In the genomic region with DNA sequence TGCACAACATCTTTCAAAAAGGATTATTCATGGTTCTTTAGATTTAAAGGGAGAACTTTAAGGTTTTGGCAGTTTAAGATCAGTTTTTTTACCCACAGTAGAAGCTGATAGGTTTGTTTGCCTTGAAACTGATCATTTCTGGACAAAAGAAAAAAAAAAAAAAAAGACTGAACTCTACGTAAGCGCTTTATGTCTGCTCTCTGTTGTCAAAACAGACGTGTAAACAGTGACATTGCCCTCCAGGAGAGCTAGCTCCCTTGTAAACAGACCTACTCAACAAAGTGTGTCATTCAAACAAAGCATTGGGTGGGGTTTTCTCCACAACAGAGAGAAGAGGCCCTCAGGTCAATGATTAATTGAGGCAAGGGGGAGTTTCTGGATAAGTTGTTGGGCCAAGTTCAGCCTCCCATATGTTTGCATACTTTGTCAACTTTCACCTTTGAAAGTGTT, we compare ENCODE assay signal across 13 cellular contexts.
DNase-seq lines count a peak whose midpoint lies in the region; ATAC-seq, FAIRE-seq and TF ChIP-seq lines count a peak whose summit lies in the region.
"Had no signal": no experiment of that assay in that cellular context is flagged by ENCODE, and none has a peak within 500 bp of the region (broad histone marks: within the 10 kb centered on the region; RNA-seq: fewer than 3 reads in every experiment).

No MANE protein-coding gene starts in this region.

- H3K9me3 ChIP-seq in HepG2 (ENCODE audit: low read length), result peaks cover 5% of the 10 kb centered on the region; the same call in 1 of the 2 replicates

- H3K4me2 ChIP-seq in HepG2 (ENCODE audit: low read depth, low read length), result peak overlapping the region; percentile 55

- in situ Hi-C loops in HepG2 (cut with HindIII; ENCODE audit: extremely low pct_ligation_motif_present, low pct_unique_long_range_greater_than_20kb), result no loop called here

- DNase-seq in DMS53 treated with DMSO at 0.1 percent for 48 hours (lab: John Stamatoyannopoulos, UW; ENCODE audit: unreplicated experiment), result peak; percentile 92
- peak; percentile 13 for DNase-seq in NCI-H1105 (lab: John Stamatoyannopoulos, UW)
- DNase-seq in SHP77 treated with DMSO at 0.1 percent for 48 hours (lab: John Stamatoyannopoulos, UW), result peak; percentile 49
- peak; percentile 96 for DNase-seq in HepG2 (ENCODE audit: low spot score)
- DNase-seq in activated CD4-positive, alpha-beta T cell treated with anti-CD3 and anti-CD28 coated beads for 4 hours, result no peak
- DNase-seq in hypothalamus (lab: John Stamatoyannopoulos, UW), result no peak
- DNase-seq: activated CD4-positive, CD25-positive, alpha-beta regulatory T cell treated with anti-CD3 and anti-CD28 coated beads, Interleukin-2, amount 50 U/mL, for 72 hours; H9; left lung had no signal

- peak overlapping the region; percentile 69 for H3K9ac ChIP-seq in HepG2 (ENCODE audit: insufficient read depth, low read depth, low read length)

- H3K27ac ChIP-seq in HepG2 (ENCODE audit: extremely low read length, insufficient read depth, low read length), result peak overlapping the region; percentile 84
- H3K27ac ChIP-seq: left lung had no signal

- CTCF ChIA-PET in HepG2 (lab: Yijun Ruan, JAX; ENCODE audit: low intra/inter-chr PET ratio, low total read pairs), result no interaction called here

- POLR2A ChIA-PET in HepG2 (lab: Yijun Ruan, JAX), result no interaction called here

- TF ChIP-seq EP300 in HepG2 (IDR thresholded peaks at IDR 0.05; ENCODE audit: low read depth in 2 of 2, low read length in 2 of 2) (peak; percentile 71 to 93), HepG2 (CRISPR knock-in tag; IDR thresholded peaks at IDR 0.05; ENCODE audit: borderline replicate concordance) (peak; percentile 58)

- no peak for TF ChIP-seq RAD21 in HepG2 (CRISPR knock-in tag; IDR thresholded peaks at IDR 0.05)

- 0% methylated on average over 3 of the region's 3 CpGs for WGBS in HepG2 (ENCODE audit: low lambda C conversion rate)

- peak overlapping the region in 2 of 3 experiments; percentile 2 to 3; a peak in 2 of 6 replicates for H3K4me3 ChIP-seq in HepG2 (replicated peaks in 1 of 3; ENCODE audit: insufficient read depth in 1 of 3, low read depth in 2 of 3, low read length in 3 of 3)
- H3K4me3 ChIP-seq: left lung had no signal

- no peaks in the 10 kb centered on the region for H3K79me2 ChIP-seq in HepG2 (ENCODE audit: insufficient read depth, low read length)

- peak; percentile 99 for ATAC-seq in HepG2
- ATAC-seq in GM18907 (IDR thresholded peaks at IDR 0.05; ENCODE audit: unreplicated experiment), result no peak
- ATAC-seq in GM21447 (IDR thresholded peaks at IDR 0.05; ENCODE audit: unreplicated experiment), result no peak
- ATAC-seq: left lung had no signal

- H3K4me1 ChIP-seq in HepG2 (ENCODE audit: insufficient read depth, low read length), result peaks cover 36% of the 10 kb centered on the region
- H3K4me1 ChIP-seq: left lung had no signal

- no peak for TF ChIP-seq POLR2A in HepG2 (IDR thresholded peaks at IDR 0.05; ENCODE audit: insufficient read depth in 1 of 2, low read depth in 2 of 2, low read length in 2 of 2)

- no peak for TF ChIP-seq CTCF in HepG2 (CRISPR knock-in tag; IDR thresholded peaks at IDR 0.05)

- H4K20me1 ChIP-seq in HepG2 (ENCODE audit: insufficient read depth, low read length), result no peaks in the 10 kb centered on the region

- H3K36me3 ChIP-seq in HepG2 (replicated peaks in 1 of 2; ENCODE audit: control insufficient read depth in 1 of 2, insufficient read depth in 2 of 2, low read length in 2 of 2), result no peaks in the 10 kb centered on the region
- H3K36me3 ChIP-seq: left lung had no signal

- FAIRE-seq in HepG2 (lab: Jason Lieb, UNC), result peak; percentile 92
- FAIRE-seq: endothelial cell of umbilical vein, GM18507 had no signal

- H3K27me3 ChIP-seq in HepG2 (ENCODE audit: control insufficient read depth in 1 of 2, insufficient read depth in 2 of 2, low read length in 2 of 2), result no peaks in the 10 kb centered on the region
- H3K27me3 ChIP-seq: left lung had no signal

- no TSS peak for BruUV-seq in HepG2 (replicated peaks; lab: Mats Ljungman, UMichigan)

- H2AFZ ChIP-seq in HepG2 (ENCODE audit: low read length), result no peak overlapping the region

- intact Hi-C loops in HepG2 (cut with micrococcal nuclease; ENCODE audit: unreplicated experiment), result loop anchor here (1.0 to 10.0 kb wide), 2 partner anchors 155 to 502 kb away; no protein-coding TSS in a partner anchor

TF ChIP-seq in HepG2, 621 proteins besides CTCF, POLR2A, EP300 and RAD21 (continues in another document):
- TF ChIP-seq, protein P1, sequence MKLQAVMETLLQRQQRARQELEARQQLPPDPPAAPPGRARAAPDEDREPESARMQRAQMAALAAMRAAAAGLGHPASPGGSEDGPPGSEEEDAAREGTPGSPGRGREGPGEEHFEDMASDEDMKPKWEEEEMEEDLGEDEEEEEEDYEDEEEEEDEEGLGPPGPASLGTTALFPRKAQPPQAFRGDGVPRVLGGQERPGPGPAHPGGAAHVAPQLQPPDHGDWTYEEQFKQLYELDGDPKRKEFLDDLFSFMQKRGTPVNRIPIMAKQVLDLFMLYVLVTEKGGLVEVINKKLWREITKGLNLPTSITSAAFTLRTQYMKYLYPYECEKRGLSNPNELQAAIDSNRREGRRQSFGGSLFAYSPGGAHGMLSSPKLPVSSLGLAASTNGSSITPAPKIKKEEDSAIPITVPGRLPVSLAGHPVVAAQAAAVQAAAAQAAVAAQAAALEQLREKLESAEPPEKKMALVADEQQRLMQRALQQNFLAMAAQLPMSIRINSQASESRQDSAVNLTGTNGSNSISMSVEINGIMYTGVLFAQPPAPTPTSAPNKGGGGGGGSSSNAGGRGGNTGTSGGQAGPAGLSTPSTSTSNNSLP (IDR thresholded peaks at IDR 0.05; ENCODE audit: low read depth, low read length), result peak; percentile 88
- TF ChIP-seq ZNF17 (CRISPR knock-in tag; IDR thresholded peaks at IDR 0.05) (no peak), ZMYM4 (CRISPR knock-in tag; IDR thresholded peaks at IDR 0.05) (peak; percentile 85), ZNF724P (CRISPR knock-in tag; IDR thresholded peaks at IDR 0.05; ENCODE audit: borderline replicate concordance) (0 out of 2 replicates have a peak, but pooled peaks have one; percentile 46), ZNF350 (CRISPR knock-in tag; IDR thresholded peaks at IDR 0.05; ENCODE audit: borderline replicate concordance, low read depth) (no peak), ATF7 (IDR thresholded peaks at IDR 0.05) (peak; percentile 54; the same call in 1 of the 2 replicates), ATF7 (CRISPR knock-in tag; IDR thresholded peaks at IDR 0.05) (no peak), SKI (IDR thresholded peaks at IDR 0.05; ENCODE audit: partially characterized antibody) (peak; percentile 97), SOX13 (IDR thresholded peaks at IDR 0.05) (peak; percentile 96), SOX13 (CRISPR knock-in tag; conservative IDR thresholded peaks at IDR 0.05 in 1 of 2, IDR thresholded peaks at IDR 0.05 in 1 of 2) (peak in 1 of 2 experiments; percentile 99; a peak in 2 of 4 replicates), MIER3 (CRISPR knock-in tag; IDR thresholded peaks at IDR 0.05; ENCODE audit: borderline replicate concordance) (peak; percentile 83)
- TF ChIP-seq, protein P2, sequence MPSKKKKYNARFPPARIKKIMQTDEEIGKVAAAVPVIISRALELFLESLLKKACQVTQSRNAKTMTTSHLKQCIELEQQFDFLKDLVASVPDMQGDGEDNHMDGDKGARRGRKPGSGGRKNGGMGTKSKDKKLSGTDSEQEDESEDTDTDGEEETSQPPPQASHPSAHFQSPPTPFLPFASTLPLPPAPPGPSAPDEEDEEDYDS (CRISPR knock-in tag; IDR thresholded peaks at IDR 0.05), result 0 out of 2 replicates have a peak, but pooled peaks have one; percentile 39
- TF ChIP-seq, protein P3, sequence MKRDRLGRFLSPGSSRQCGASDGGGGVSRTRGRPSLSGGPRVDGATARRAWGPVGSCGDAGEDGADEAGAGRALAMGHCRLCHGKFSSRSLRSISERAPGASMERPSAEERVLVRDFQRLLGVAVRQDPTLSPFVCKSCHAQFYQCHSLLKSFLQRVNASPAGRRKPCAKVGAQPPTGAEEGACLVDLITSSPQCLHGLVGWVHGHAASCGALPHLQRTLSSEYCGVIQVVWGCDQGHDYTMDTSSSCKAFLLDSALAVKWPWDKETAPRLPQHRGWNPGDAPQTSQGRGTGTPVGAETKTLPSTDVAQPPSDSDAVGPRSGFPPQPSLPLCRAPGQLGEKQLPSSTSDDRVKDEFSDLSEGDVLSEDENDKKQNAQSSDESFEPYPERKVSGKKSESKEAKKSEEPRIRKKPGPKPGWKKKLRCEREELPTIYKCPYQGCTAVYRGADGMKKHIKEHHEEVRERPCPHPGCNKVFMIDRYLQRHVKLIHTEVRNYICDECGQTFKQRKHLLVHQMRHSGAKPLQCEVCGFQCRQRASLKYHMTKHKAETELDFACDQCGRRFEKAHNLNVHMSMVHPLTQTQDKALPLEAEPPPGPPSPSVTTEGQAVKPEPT (CRISPR knock-in tag; IDR thresholded peaks at IDR 0.05; ENCODE audit: low read depth), result no peak
- TF ChIP-seq, protein P4, sequence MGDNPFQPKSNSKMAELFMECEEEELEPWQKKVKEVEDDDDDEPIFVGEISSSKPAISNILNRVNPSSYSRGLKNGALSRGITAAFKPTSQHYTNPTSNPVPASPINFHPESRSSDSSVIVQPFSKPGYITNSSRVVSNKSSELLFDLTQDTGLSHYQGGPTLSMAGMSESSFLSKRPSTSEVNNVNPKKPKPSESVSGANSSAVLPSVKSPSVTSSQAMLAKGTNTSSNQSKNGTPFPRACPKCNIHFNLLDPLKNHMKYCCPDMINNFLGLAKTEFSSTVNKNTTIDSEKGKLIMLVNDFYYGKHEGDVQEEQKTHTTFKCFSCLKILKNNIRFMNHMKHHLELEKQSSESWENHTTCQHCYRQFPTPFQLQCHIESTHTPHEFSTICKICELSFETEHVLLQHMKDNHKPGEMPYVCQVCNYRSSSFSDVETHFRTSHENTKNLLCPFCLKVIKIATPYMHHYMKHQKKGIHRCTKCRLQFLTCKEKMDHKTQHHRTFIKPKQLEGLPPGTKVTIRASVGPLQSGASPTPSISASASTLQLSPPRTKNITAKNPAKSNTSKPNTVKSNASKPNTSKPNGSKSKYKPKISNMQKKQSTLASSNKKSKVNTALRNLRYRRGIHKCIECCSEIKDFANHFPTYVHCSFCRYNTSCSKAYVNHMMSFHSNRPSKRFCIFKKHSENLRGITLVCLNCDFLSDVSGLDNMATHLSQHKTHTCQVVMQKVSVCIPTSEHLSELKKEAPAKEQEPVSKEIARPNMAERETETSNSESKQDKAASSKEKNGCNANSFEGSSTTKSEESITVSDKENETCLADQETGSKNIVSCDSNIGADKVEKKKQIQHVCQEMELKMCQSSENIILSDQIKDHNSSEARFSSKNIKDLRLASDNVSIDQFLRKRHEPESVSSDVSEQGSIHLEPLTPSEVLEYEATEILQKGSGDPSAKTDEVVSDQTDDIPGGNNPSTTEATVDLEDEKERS (CRISPR knock-in tag; IDR thresholded peaks at IDR 0.05), result no peak

Comparison
In these comparisons a context has a peak if more than half of its experiments do, and no peak if none do; other contexts are left out.
1. DNase-seq: peak in DMS53 treated with DMSO at 0.1 percent for 48 hours (single experiment), NCI-H1105 (single experiment), SHP77 treated with DMSO at 0.1 percent for 48 hours (single experiment) and HepG2 (single experiment); none in activated CD4-positive, alpha-beta T cell treated with anti-CD3 and anti-CD28 coated beads for 4 hours (0 of 2) and hypothalamus (0 of 51).